Comparison of ENCODE assay signal across 9 cellular contexts in the genomic region with DNA sequence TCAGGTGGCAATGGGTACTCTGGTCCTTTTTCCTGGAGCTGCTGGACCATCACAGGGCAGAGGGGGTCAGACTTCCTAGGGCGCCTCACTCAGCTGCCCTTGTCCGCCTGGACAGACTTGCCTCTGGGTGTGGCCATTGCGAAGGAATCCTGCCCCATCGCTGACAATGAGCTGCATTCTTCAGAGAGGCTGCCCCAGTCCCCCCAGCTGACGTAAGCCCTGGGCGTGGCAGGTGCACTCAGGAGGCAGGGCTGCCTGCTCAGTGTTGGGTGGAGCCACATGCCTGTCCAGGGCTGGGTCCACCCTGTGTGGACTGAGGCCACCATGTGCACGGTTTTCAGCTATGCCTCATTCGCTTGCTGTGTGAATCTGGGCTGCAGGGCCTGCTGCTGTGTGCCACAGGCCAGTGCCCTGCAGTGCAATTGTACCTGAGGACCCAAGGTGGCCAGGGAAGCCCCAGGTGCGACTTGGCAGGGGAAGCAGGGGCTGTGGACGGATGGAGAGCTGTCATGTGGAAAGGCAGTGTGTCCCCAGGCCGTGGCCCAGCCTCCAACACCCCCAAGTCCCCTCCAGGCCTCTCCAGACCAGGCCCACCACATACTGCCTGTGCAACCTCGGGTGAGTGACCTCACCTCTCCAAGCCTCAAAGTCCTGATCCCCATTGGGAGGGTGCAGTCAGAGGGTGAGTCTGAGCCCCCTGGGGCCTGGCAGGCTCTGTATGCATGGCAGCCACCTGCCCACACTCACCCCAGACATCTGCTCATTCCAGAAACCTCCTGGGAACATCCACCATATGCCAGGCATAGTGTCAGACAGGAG. TPM values are rescaled to one million over a fixed set of nuclear protein-coding genes. Genes with fewer than 3 reads are reported as not detected.
DNase-seq lines count a peak whose midpoint lies in the region; ATAC-seq and TF ChIP-seq lines count a peak whose summit lies in the region.
"Had no signal": no experiment of that assay in that cellular context is flagged by ENCODE, and none has a peak within 500 bp of the region (broad histone marks: within the 10 kb centered on the region; RNA-seq: fewer than 3 reads in every experiment).

No MANE protein-coding gene starts in this region.

- H3K36me3 ChIP-seq in Peyer's patch (no peaks in the 10 kb centered on the region), vagina (no peaks in the 10 kb centered on the region)

- H3K27ac Mint-ChIP-seq in activated T-helper 1 cell treated with anti-CD3 and anti-CD28 coated beads, Interleukin-12 subunit alpha, Interleukin-12 subunit beta, Interleukin-2, Interleukin-4 antibody, amounts not matched to agents 30 ng/mL and 10 ng/mL and 1 ng/mL, durations not matched to agents 14 hours and 24 hours and 36 hours = no peak overlapping the region
- H3K27ac Mint-ChIP-seq: T-helper 1 cell treated with Interleukin-12 subunit alpha and Interleukin-12 subunit beta and Interleukin-4 antibody, amounts not matched to agents 30 μg/mL and 1 μg/mL, for 36 hours had no signal

- TF ChIP-seq POLR2A in Peyer's patch (IDR thresholded peaks at IDR 0.05) (no peak), vagina (IDR thresholded peaks at IDR 0.05) (no peak)

- DNase-seq in ELR (ENCODE audit: low read depth) (peak; percentile 96), Peyer's patch (peak in 2 of 3 donors; percentile 96 to 97), fibroblast of mammary gland (ENCODE audit: low read depth) (peak; percentile 66), omental fat pad (ENCODE audit: low spot score) (no peak), vagina (ENCODE audit: extremely low spot score in 2 of 2) (no peak), T-helper 9 cell (no peak)
- no peak for DNase-seq in activated T-helper 1 cell treated with anti-CD3 and anti-CD28 coated beads, Interleukin-12 subunit alpha, Interleukin-12 subunit beta, Interleukin-2, Interleukin-4 antibody, amounts not matched to agents 30 ng/mL and 10 ng/mL and 1 ng/mL, durations not matched to agents 14 hours and 24 hours and 36 hours (ENCODE audit: low spot score)

- H3K4me3 ChIP-seq in Peyer's patch (peak overlapping the region in 1 of 4 donors; percentile 8), fibroblast of mammary gland (ENCODE audit: control insufficient read depth, low read depth, low read length) (no peak overlapping the region), vagina (no peak overlapping the region)

- H3K4me1 Mint-ChIP-seq in activated T-helper 1 cell treated with anti-CD3 and anti-CD28 coated beads, Interleukin-12 subunit alpha, Interleukin-12 subunit beta, Interleukin-2, Interleukin-4 antibody, amounts not matched to agents 30 ng/mL and 10 ng/mL and 1 ng/mL, durations not matched to agents 14 hours and 24 hours and 36 hours (ENCODE audit: low read depth) = no peaks in the 10 kb centered on the region

- intact Hi-C loops in vagina (cut with DNase I) = no loop called here
- intact Hi-C loops in activated T-helper 1 cell treated with anti-CD3 and anti-CD28 coated beads, Interleukin-12 subunit alpha, Interleukin-12 subunit beta, Interleukin-2, Interleukin-4 antibody, amounts not matched to agents 30 ng/mL and 10 ng/mL and 1 ng/mL, durations not matched to agents 14 hours and 24 hours and 36 hours (cut with micrococcal nuclease) = no loop called here

- H3K4me1 ChIP-seq in Peyer's patch (peaks cover 0 to 11% (median 0%) of the 10 kb centered on the region in 4 donors), vagina (peaks cover 16% of the 10 kb centered on the region)

- TF ChIP-seq CTCF in Peyer's patch (IDR thresholded peaks at IDR 0.05) (peak in 1 of 6 experiments; percentile 2), fibroblast of mammary gland (conservative IDR thresholded peaks at IDR 0.05; ENCODE audit: control insufficient read depth, insufficient read depth, low read depth, low read length) (no peak), omental fat pad (IDR thresholded peaks at IDR 0.05) (no peak), vagina (IDR thresholded peaks at IDR 0.05) (no peak)

- ATAC-seq in omental fat pad (ENCODE audit: low FRiP score) (peak; percentile 89), GM18511 (IDR thresholded peaks at IDR 0.05; ENCODE audit: unreplicated experiment) (no peak)

- H3K9me3 ChIP-seq in Peyer's patch = no peaks in the 10 kb centered on the region
- no peaks in the 10 kb centered on the region for H3K9me3 ChIP-seq in vagina

- no peaks in the 10 kb centered on the region for H3K27me3 Mint-ChIP-seq in activated T-helper 1 cell treated with anti-CD3 and anti-CD28 coated beads, Interleukin-12 subunit alpha, Interleukin-12 subunit beta, Interleukin-2, Interleukin-4 antibody, amounts not matched to agents 30 ng/mL and 10 ng/mL and 1 ng/mL, durations not matched to agents 14 hours and 24 hours and 36 hours (ENCODE audit: insufficient read depth)

- no peak overlapping the region for H3K4me3 Mint-ChIP-seq in activated T-helper 1 cell treated with anti-CD3 and anti-CD28 coated beads, Interleukin-12 subunit alpha, Interleukin-12 subunit beta, Interleukin-2, Interleukin-4 antibody, amounts not matched to agents 30 ng/mL and 10 ng/mL and 1 ng/mL, durations not matched to agents 14 hours and 24 hours and 36 hours
- H3K4me3 Mint-ChIP-seq: T-helper 1 cell treated with Interleukin-12 subunit alpha and Interleukin-12 subunit beta and Interleukin-4 antibody, amounts not matched to agents 30 μg/mL and 1 μg/mL, for 36 hours had no signal

- no peaks in the 10 kb centered on the region for H3K36me3 Mint-ChIP-seq in activated T-helper 1 cell treated with anti-CD3 and anti-CD28 coated beads, Interleukin-12 subunit alpha, Interleukin-12 subunit beta, Interleukin-2, Interleukin-4 antibody, amounts not matched to agents 30 ng/mL and 10 ng/mL and 1 ng/mL, durations not matched to agents 14 hours and 24 hours and 36 hours (ENCODE audit: low read depth)

- H3K27me3 ChIP-seq in Peyer's patch (no peaks in the 10 kb centered on the region), vagina (no peaks in the 10 kb centered on the region)

- H3K27ac ChIP-seq in Peyer's patch (peak overlapping the region in 3 of 4 donors; percentile 17 to 83 (median 63)), vagina (no peak overlapping the region)

- H3K9me3 Mint-ChIP-seq in activated T-helper 1 cell treated with anti-CD3 and anti-CD28 coated beads, Interleukin-12 subunit alpha, Interleukin-12 subunit beta, Interleukin-2, Interleukin-4 antibody, amounts not matched to agents 30 ng/mL and 10 ng/mL and 1 ng/mL, durations not matched to agents 14 hours and 24 hours and 36 hours = no peaks in the 10 kb centered on the region
- H3K9me3 Mint-ChIP-seq: T-helper 1 cell treated with Interleukin-12 subunit alpha and Interleukin-12 subunit beta and Interleukin-4 antibody, amounts not matched to agents 30 μg/mL and 1 μg/mL, for 36 hours had no signal

RNA-seq across cellular contexts. Expression of gene MPRIP, which starts 14.0 kb away (rescaled TPM):
- total RNA-seq in Peyer's patch = 100 to 1,000 TPM; 141 to 305 (median 291) TPM
- total RNA-seq in omental fat pad = 100 to 1,000 TPM in 3 of 4 donors, 10 to 100 TPM in 1; 68.6 to 196 (median 125) TPM
- 202 TPM for total RNA-seq in vagina
- total RNA-seq in activated T-helper 1 cell treated with anti-CD3 and anti-CD28 coated beads, Interleukin-12 subunit alpha, Interleukin-12 subunit beta, Interleukin-2, Interleukin-4 antibody, amounts not matched to agents 30 ng/mL and 10 ng/mL and 1 ng/mL, durations not matched to agents 14 hours and 24 hours and 36 hours = 169 and 175 TPM in 2 replicates

RNA-seq across cellular contexts. Expression of gene TNFRSF13B, which starts 56.4 kb away (rescaled TPM):
- total RNA-seq in Peyer's patch (10 to 100 TPM in 1 of 4 donors, 1 to 10 TPM in 1, not detected in 2; 3.2 to 86.6 TPM), omental fat pad (under 1 TPM in 1 of 4 donors, not detected in 3; 0.48 TPM), vagina (not detected)
- total RNA-seq in activated T-helper 1 cell treated with anti-CD3 and anti-CD28 coated beads, Interleukin-12 subunit alpha, Interleukin-12 subunit beta, Interleukin-2, Interleukin-4 antibody, amounts not matched to agents 30 ng/mL and 10 ng/mL and 1 ng/mL, durations not matched to agents 14 hours and 24 hours and 36 hours = not detected in 2 replicates

Comparison
In these comparisons a context has a peak if more than half of its experiments do, and no peak if none do; other contexts are left out.
1. DNase-seq: peak in ELR (single experiment), Peyer's patch (2 of 3) and fibroblast of mammary gland (single experiment); none in omental fat pad (single experiment), vagina (0 of 2), activated T-helper 1 cell treated with anti-CD3 and anti-CD28 coated beads, Interleukin-12 subunit alpha, Interleukin-12 subunit beta, Interleukin-2, Interleukin-4 antibody, amounts not matched to agents 30 ng/mL and 10 ng/mL and 1 ng/mL, durations not matched to agents 14 hours and 24 hours and 36 hours (single experiment) and T-helper 9 cell (single experiment).